8 cellular contexts compared by ENCODE assay signal in the genomic region with DNA sequence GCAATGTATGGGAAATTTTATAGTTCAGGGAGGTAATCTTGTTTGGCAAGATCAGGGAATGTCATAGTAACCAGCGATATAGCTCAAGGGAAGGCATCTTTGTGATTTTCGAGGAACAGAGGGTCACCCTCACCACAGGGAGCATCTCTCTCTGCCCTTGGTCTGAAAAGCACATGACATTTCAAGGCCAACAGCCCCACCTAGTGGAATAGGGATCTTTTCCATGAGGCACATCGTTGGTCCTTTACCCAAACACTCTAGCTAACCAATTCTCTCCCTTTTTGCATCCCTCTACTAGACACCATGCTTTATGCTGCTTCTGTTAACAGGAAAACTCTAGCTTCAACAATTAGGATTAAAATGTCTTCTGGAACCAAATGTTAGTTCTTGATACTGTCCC.
DNase-seq lines count a peak whose midpoint lies in the region; ATAC-seq and TF ChIP-seq lines count a peak whose summit lies in the region.

No MANE protein-coding gene starts in this region.

- TF ChIP-seq CTCF in AG09309 (IDR thresholded peaks at IDR 0.05; ENCODE audit: control insufficient read depth, insufficient read depth, low read depth, low read length, missing control alignments), result peak; percentile 53
- peak; percentile 64 for TF ChIP-seq CTCF in GM10266 (IDR thresholded peaks at IDR 0.05; ENCODE audit: control insufficient read depth, insufficient read depth, low read depth, missing control alignments)
- peak; percentile 40 for TF ChIP-seq CTCF in choroid plexus epithelial cell (conservative IDR thresholded peaks at IDR 0.05; ENCODE audit: low read depth, low read length)

- ATAC-seq in HG03025 (IDR thresholded peaks at IDR 0.05; ENCODE audit: low FRiP score, unreplicated experiment), result peak; percentile 59
- no peak for ATAC-seq in GM21367 (IDR thresholded peaks at IDR 0.05; ENCODE audit: unreplicated experiment)
- no peak for ATAC-seq in GM18519 (IDR thresholded peaks at IDR 0.05; ENCODE audit: low FRiP score, unreplicated experiment)

- no peak for DNase-seq in AG09309 (ENCODE audit: low read depth)
- peak; percentile 17 for DNase-seq in GM10266 (ENCODE audit: extremely low spot score)
- DNase-seq in RPMI7951 (ENCODE audit: low read depth), result peak; percentile 41
- peak; percentile 27 for DNase-seq in choroid plexus epithelial cell (ENCODE audit: low read depth)
- DNase-seq in stimulated activated CD4-positive, alpha-beta T cell treated with anti-CD3 and anti-CD28 coated beads, Interleukin-2, amount 100 ng/mL, for 4 hours (ENCODE audit: low read depth), result peak; percentile 12

- H3K4me3 ChIP-seq in AG09309 (ENCODE audit: control insufficient read depth, low read depth, low read length) (no peak overlapping the region), choroid plexus epithelial cell (ENCODE audit: low read depth, low read length) (no peak overlapping the region)
